ENCODE assay signal across 1 cellular context in the genomic region with DNA sequence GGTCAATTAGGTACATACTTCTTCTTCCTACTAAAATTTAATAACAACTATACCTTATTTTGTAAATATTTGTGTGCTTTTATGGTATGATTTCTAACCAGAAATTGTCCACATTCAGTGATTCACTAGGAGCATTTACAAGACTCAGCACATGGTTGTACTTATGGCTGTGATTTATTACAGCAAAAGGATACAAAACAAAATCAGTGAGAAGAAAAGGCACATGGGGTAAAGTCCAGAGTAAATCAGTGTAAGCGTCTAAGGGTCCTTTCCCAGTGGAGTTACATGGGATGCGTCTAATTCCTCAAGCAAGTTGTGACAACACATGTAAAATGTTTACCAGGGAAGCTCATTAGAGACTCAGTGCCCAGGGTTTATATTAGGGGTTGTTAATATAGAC.
TF ChIP-seq lines count a peak whose summit lies in the region.

No MANE protein-coding gene starts in this region.

TF ChIP-seq in WTC11, 78 proteins besides CTCF, POLR2A, EP300 and RAD21 (continued from another document):
- TF ChIP-seq, protein P1, sequence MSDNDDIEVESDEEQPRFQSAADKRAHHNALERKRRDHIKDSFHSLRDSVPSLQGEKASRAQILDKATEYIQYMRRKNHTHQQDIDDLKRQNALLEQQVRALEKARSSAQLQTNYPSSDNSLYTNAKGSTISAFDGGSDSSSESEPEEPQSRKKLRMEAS (CRISPR knock-in tag; IDR thresholded peaks at IDR 0.05), result no peak
- TF ChIP-seq FOXP1 (CRISPR knock-in tag; IDR thresholded peaks at IDR 0.05; ENCODE audit: borderline replicate concordance) (no peak), ZBTB21 (CRISPR knock-in tag; IDR thresholded peaks at IDR 0.05; ENCODE audit: borderline replicate concordance) (no peak)
- TF ChIP-seq, protein P2, sequence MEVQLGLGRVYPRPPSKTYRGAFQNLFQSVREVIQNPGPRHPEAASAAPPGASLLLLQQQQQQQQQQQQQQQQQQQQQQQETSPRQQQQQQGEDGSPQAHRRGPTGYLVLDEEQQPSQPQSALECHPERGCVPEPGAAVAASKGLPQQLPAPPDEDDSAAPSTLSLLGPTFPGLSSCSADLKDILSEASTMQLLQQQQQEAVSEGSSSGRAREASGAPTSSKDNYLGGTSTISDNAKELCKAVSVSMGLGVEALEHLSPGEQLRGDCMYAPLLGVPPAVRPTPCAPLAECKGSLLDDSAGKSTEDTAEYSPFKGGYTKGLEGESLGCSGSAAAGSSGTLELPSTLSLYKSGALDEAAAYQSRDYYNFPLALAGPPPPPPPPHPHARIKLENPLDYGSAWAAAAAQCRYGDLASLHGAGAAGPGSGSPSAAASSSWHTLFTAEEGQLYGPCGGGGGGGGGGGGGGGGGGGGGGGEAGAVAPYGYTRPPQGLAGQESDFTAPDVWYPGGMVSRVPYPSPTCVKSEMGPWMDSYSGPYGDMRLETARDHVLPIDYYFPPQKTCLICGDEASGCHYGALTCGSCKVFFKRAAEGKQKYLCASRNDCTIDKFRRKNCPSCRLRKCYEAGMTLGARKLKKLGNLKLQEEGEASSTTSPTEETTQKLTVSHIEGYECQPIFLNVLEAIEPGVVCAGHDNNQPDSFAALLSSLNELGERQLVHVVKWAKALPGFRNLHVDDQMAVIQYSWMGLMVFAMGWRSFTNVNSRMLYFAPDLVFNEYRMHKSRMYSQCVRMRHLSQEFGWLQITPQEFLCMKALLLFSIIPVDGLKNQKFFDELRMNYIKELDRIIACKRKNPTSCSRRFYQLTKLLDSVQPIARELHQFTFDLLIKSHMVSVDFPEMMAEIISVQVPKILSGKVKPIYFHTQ (CRISPR knock-in tag; IDR thresholded peaks at IDR 0.05), result no peak
